In genomic region chr5:167030500-167031120, GRCh38 we compare ENCODE assay signal across 10 cellular contexts. TPM values are rescaled to one million over a fixed set of nuclear protein-coding genes. Genes with fewer than 3 reads are reported as not detected.
DNase-seq lines count a peak whose midpoint lies in the region; ATAC-seq and TF ChIP-seq lines count a peak whose summit lies in the region.
"Had no signal": no experiment of that assay in that cellular context is flagged by ENCODE, and none has a peak within 500 bp of the region (broad histone marks: within the 10 kb centered on the region; RNA-seq: fewer than 3 reads in every experiment).

No MANE protein-coding gene starts in this region.

- in situ Hi-C loops in ACHN (cut with HindIII; ENCODE audit: low pct_ligation_motif_present, low pct_unique_long_range_greater_than_20kb, low sequenced_read_pairs) = no loop called here
- in situ Hi-C loops in GM13976 (cut with MboI; ENCODE audit: low sequenced_read_pairs, unreplicated experiment) = no loop called here

- no peaks in the 10 kb centered on the region for H3K4me1 ChIP-seq in RWPE2 (ENCODE audit: insufficient read depth, poor library complexity, severe bottlenecking)

- peak; percentile 24 for DNase-seq in ACHN
- DNase-seq in GM13976 (ENCODE audit: low spot score) = peak; percentile 10
- no peak for DNase-seq in RWPE2 (ENCODE audit: low spot score)
- DNase-seq in iPS DF 19.7 (ENCODE audit: low read depth, low spot score) = peak; percentile 63
- DNase-seq in NCI-H1092 (lab: John Stamatoyannopoulos, UW) = no peak
- DNase-seq in mucosa of gallbladder (ENCODE audit: low spot score) = no peak
- DNase-seq: MV-4-11, T-cell had no signal

- H3K27me3 ChIP-seq in RWPE2 (ENCODE audit: insufficient read depth, poor library complexity, severe bottlenecking) = peaks cover 2% of the 10 kb centered on the region

- no peak for TF ChIP-seq CTCF in GM13976 (IDR thresholded peaks at IDR 0.05; ENCODE audit: borderline replicate concordance, control extremely low read depth, extremely low read depth, insufficient read depth, missing control alignments)
- peak; percentile 22 for TF ChIP-seq CTCF in RWPE2 (IDR thresholded peaks at IDR 0.05; ENCODE audit: poor library complexity, severe bottlenecking)

- no peak overlapping the region for H3K4me3 ChIP-seq in RWPE2 (ENCODE audit: severe bottlenecking)

- H3K9me3 ChIP-seq in RWPE2 (ENCODE audit: severe bottlenecking) = no peaks in the 10 kb centered on the region

- H3K27ac ChIP-seq in RWPE2 (ENCODE audit: poor library complexity, severe bottlenecking) = no peak overlapping the region

- H3K36me3 ChIP-seq in RWPE2 (ENCODE audit: low read depth) = no peaks in the 10 kb centered on the region

- no peak for ATAC-seq in RWPE2 (ENCODE audit: low read depth)
- ATAC-seq in HG02852 (IDR thresholded peaks at IDR 0.05; ENCODE audit: unreplicated experiment) = no peak
- no peak for ATAC-seq in HG03095 (IDR thresholded peaks at IDR 0.05; ENCODE audit: unreplicated experiment)
- ATAC-seq: T-cell had no signal

RNA-seq across cellular contexts. Expression of gene TENM2, which starts 51.8 kb away (rescaled TPM):
- total RNA-seq in mucosa of gallbladder = 1.0 TPM
- total RNA-seq: T-cell had no signal

Comparison
In these comparisons a context has a peak if more than half of its experiments do, and no peak if none do; other contexts are left out.
1. DNase-seq: peak in ACHN (single experiment), GM13976 (single experiment) and iPS DF 19.7 (single experiment); none in RWPE2 (single experiment), NCI-H1092 (single experiment) and mucosa of gallbladder (single experiment).